27 cellular contexts compared by ENCODE assay signal in the genomic region with DNA sequence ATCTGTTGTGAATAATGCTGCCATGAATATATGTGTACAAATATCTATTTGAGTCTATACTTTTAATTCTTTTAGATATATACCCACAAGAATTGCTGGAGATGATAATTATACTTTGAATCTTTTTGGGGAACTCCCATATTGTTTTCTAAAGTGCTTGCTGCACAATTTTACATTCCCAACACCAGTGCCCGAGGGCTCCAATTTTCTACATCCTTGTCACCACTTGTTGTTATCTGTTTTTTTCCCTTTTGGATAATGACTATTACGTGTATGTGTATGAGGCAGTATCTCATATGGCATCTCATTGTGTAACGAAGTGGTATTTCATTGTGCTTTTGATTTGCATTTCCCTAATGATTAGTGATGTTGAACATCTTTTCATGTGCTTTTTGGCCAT.
A peak's percentile ranks its signal among the peaks of the same experiment; 100 is the strongest.
DNase-seq lines count a peak whose midpoint lies in the region; ATAC-seq lines count a peak whose summit lies in the region.
"Had no signal": no experiment of that assay in that cellular context is flagged by ENCODE, and none has a peak within 500 bp of the region (broad histone marks: within the 10 kb centered on the region; RNA-seq: fewer than 3 reads in every experiment).

No MANE protein-coding gene starts in this region.

- no peak overlapping the region for H2BK12ac ChIP-seq in trophoblast cell (ENCODE audit: low read length)

- H4K8ac ChIP-seq in trophoblast cell (ENCODE audit: low read depth, low read length): no peak overlapping the region

- H3K9me3 ChIP-seq in trophoblast cell (ENCODE audit: insufficient read depth, low read depth, low read length): no peaks in the 10 kb centered on the region
- H3K9me3 ChIP-seq: A549, BE2C, BLaER1 had no signal

- peak; percentile 93 to 99 for DNase-seq in trophoblast cell
- DNase-seq: 8988T; ACHN; AML-193; BE2C; C1 segment of cervical spinal cord; Caco-2; Calu3; CD4-positive, alpha-beta memory T cell; CD4-positive, alpha-beta T cell; CD4-positive, CD25-positive, alpha-beta regulatory T cell; CD8-positive, alpha-beta memory T cell; CD8-positive, alpha-beta T cell; COR-L47; DMS 273 treated with DMSO at 0.1 percent for 48 hours; DMS153; DMS53; DMS79; DMS79 treated with DMSO at 0.1 percent for 48 hours; DND-41; EL had no signal

- H3K23ac ChIP-seq in trophoblast cell (ENCODE audit: low read length): no peak overlapping the region

- no peaks in the 10 kb centered on the region for H3K79me1 ChIP-seq in trophoblast cell (ENCODE audit: low read length)

- H3K27ac ChIP-seq in trophoblast cell (ENCODE audit: low read depth, low read length): no peak overlapping the region
- H3K27ac ChIP-seq: 22Rv1; A549; BLaER1; BLaER1 treated with 17β-estradiol and CSF1 and Interleukin-3, amounts not matched to agents 10 nM and 100 nM; C4-2B had no signal

- no peak for ATAC-seq in GM21515 (IDR thresholded peaks at IDR 0.05; ENCODE audit: unreplicated experiment)
- ATAC-seq: A549; CD8-positive, alpha-beta T cell had no signal

- no peak overlapping the region for H2BK5ac ChIP-seq in trophoblast cell (ENCODE audit: low read depth, low read length, poor library complexity)

- no peaks in the 10 kb centered on the region for H3K79me2 ChIP-seq in trophoblast cell (ENCODE audit: control insufficient read depth, insufficient read depth, low read length, poor library complexity)

- no peak overlapping the region for H2AK5ac ChIP-seq in trophoblast cell (ENCODE audit: low read length)

- H3K36me3 ChIP-seq in trophoblast cell (ENCODE audit: control insufficient read depth in 1 of 2, insufficient read depth in 2 of 2, low read length in 2 of 2): no peaks in the 10 kb centered on the region
- H3K36me3 ChIP-seq: BE2C; BLaER1; BLaER1 treated with 17β-estradiol and CSF1 and Interleukin-3, amounts not matched to agents 10 nM and 100 nM had no signal

- no peak overlapping the region for H4K12ac ChIP-seq in trophoblast cell (ENCODE audit: low read depth, low read length)

- no peak overlapping the region for H2AFZ ChIP-seq in trophoblast cell (ENCODE audit: insufficient read depth, low read length, poor library complexity)

- no peak overlapping the region for H3K14ac ChIP-seq in trophoblast cell (ENCODE audit: low read length)

- H3K9ac ChIP-seq in trophoblast cell (ENCODE audit: low read length): no peak overlapping the region
- H3K9ac ChIP-seq: BLaER1; BLaER1 treated with 17β-estradiol and CSF1 and Interleukin-3, amounts not matched to agents 10 nM and 100 nM had no signal

- WGBS in trophoblast cell (ENCODE audit: extremely low coverage, insufficient coverage, insufficient read length): no CpG with 5 or more reads among the region's 3 CpGs

- H4K91ac ChIP-seq in trophoblast cell (ENCODE audit: low read depth, low read length): no peak overlapping the region

- H3K27me3 ChIP-seq in trophoblast cell (ENCODE audit: insufficient read depth, low read length): no peaks in the 10 kb centered on the region
- H3K27me3 ChIP-seq: BE2C; BLaER1; BLaER1 treated with 17β-estradiol and CSF1 and Interleukin-3, amounts not matched to agents 10 nM and 100 nM had no signal

- no peak overlapping the region for H2BK120ac ChIP-seq in trophoblast cell (ENCODE audit: insufficient read depth, low read length, poor library complexity)

- H3K18ac ChIP-seq in trophoblast cell (ENCODE audit: low read length): no peak overlapping the region

- no peak overlapping the region for H3K4me2 ChIP-seq in trophoblast cell (ENCODE audit: low read length)
- H3K4me2 ChIP-seq: A549; BLaER1; BLaER1 treated with 17β-estradiol and CSF1 and Interleukin-3, amounts not matched to agents 10 nM and 100 nM had no signal

- H3K4me1 ChIP-seq in trophoblast cell (ENCODE audit: control insufficient read depth in 1 of 2, insufficient read depth in 2 of 2, low read length in 2 of 2): no peaks in the 10 kb centered on the region
- H3K4me1 ChIP-seq: A549, BE2C, Caco-2 had no signal

- H3K4me3 ChIP-seq in trophoblast cell (ENCODE audit: low read depth, low read length): no peak overlapping the region
- H3K4me3 ChIP-seq: A549; BLaER1; BLaER1 treated with 17β-estradiol and CSF1 and Interleukin-3, amounts not matched to agents 10 nM and 100 nM had no signal

- H3K4ac ChIP-seq in trophoblast cell (ENCODE audit: low read depth, low read length): no peak overlapping the region
